14 cellular contexts compared by ENCODE assay signal in genomic region chr17:81641825-81642489, GRCh38. TPM values are rescaled to one million over a fixed set of nuclear protein-coding genes. Genes with fewer than 3 reads are reported as not detected.
A peak's percentile ranks its signal among the peaks of the same experiment; 100 is the strongest.
DNase-seq lines count a peak whose midpoint lies in the region; ATAC-seq, FAIRE-seq and TF ChIP-seq lines count a peak whose summit lies in the region.
"Had no signal": no experiment of that assay in that cellular context is flagged by ENCODE, and none has a peak within 500 bp of the region (broad histone marks: within the 10 kb centered on the region; RNA-seq: fewer than 3 reads in every experiment).

No MANE protein-coding gene starts in this region.

- no peak for FAIRE-seq in astrocyte (lab: Jason Lieb, UNC)

- H3K4me2 ChIP-seq in astrocyte (ENCODE audit: low read length) = peak overlapping the region; percentile 78

- no peaks in the 10 kb centered on the region for H3K79me2 ChIP-seq in astrocyte (ENCODE audit: insufficient read depth, low read length)

- H3K9ac ChIP-seq in astrocyte (ENCODE audit: low read length) = peak overlapping the region; percentile 58

- H3K27ac ChIP-seq in astrocyte (ENCODE audit: low read depth, low read length) = peak overlapping the region; percentile 70
- H3K27ac ChIP-seq: ovary had no signal

- H3K27ac Mint-ChIP-seq in astrocyte (ENCODE audit: unreplicated experiment) = no peak overlapping the region
- H3K27ac Mint-ChIP-seq in activated naive CD8-positive, alpha-beta T cell treated with anti-CD3 and anti-CD28 coated beads for 36 hours = no peak overlapping the region
- no peak overlapping the region for H3K27ac Mint-ChIP-seq in T-helper 17 cell

- no peaks in the 10 kb centered on the region for H3K36me3 ChIP-seq in astrocyte (ENCODE audit: insufficient read depth, low read length)
- H3K36me3 ChIP-seq: ovary had no signal

- peaks cover 3% of the 10 kb centered on the region for H3K27me3 ChIP-seq in astrocyte (ENCODE audit: insufficient read depth, low read length)
- H3K27me3 ChIP-seq: ovary had no signal

- H3K4me1 ChIP-seq in astrocyte (ENCODE audit: insufficient read depth, low read length) = peaks cover 10% of the 10 kb centered on the region

- peaks cover 2% of the 10 kb centered on the region for H3K36me3 Mint-ChIP-seq in astrocyte (ENCODE audit: low read depth, unreplicated experiment)
- no peaks in the 10 kb centered on the region for H3K36me3 Mint-ChIP-seq in activated naive CD8-positive, alpha-beta T cell treated with anti-CD3 and anti-CD28 coated beads for 36 hours
- H3K36me3 Mint-ChIP-seq in T-helper 17 cell (ENCODE audit: low read depth) = no peaks in the 10 kb centered on the region

- no peak overlapping the region for H3K4me3 Mint-ChIP-seq in astrocyte (ENCODE audit: unreplicated experiment)
- no peak overlapping the region for H3K4me3 Mint-ChIP-seq in activated naive CD8-positive, alpha-beta T cell treated with anti-CD3 and anti-CD28 coated beads for 36 hours
- H3K4me3 Mint-ChIP-seq in T-helper 17 cell = no peak overlapping the region

- H3K9me3 Mint-ChIP-seq in astrocyte (ENCODE audit: unreplicated experiment) = no peaks in the 10 kb centered on the region
- H3K9me3 Mint-ChIP-seq in activated naive CD8-positive, alpha-beta T cell treated with anti-CD3 and anti-CD28 coated beads for 36 hours = no peaks in the 10 kb centered on the region

- peak; percentile 23 for DNase-seq in AG09309 (ENCODE audit: low read depth)
- peak; percentile 79 for DNase-seq in HT1080 (ENCODE audit: low read depth)
- DNase-seq in astrocyte (ENCODE audit: low read depth) = peak; percentile 61
- DNase-seq in iris pigment epithelial cell (ENCODE audit: low read depth) = peak; percentile 73
- no peak for DNase-seq in NCI-H2107 (lab: John Stamatoyannopoulos, UW)
- no peak for DNase-seq in activated naive CD8-positive, alpha-beta T cell treated with anti-CD3 and anti-CD28 coated beads for 36 hours
- no peak for DNase-seq in iPS-NIHi11 (ENCODE audit: low spot score)
- DNase-seq in T-helper 17 cell = no peak
- DNase-seq: C1 segment of cervical spinal cord; left ventricle myocardium superior; NCI-H1436 treated with DMSO at 0.1 percent for 48 hours; NK-92 treated with Interleukin-12 subunit alpha and Interleukin-12 subunit beta, amount 100 ng/mL, for 24 hours; ovary; stimulated activated CD4-positive, alpha-beta T cell treated with anti-CD3 and anti-CD28 coated beads, Interleukin-4, amount 100 ng/mL, for 1 hour had no signal

- peaks cover 4% of the 10 kb centered on the region for H3K27me3 Mint-ChIP-seq in astrocyte (ENCODE audit: low read depth, unreplicated experiment)
- H3K27me3 Mint-ChIP-seq in activated naive CD8-positive, alpha-beta T cell treated with anti-CD3 and anti-CD28 coated beads for 36 hours = no peaks in the 10 kb centered on the region
- H3K27me3 Mint-ChIP-seq in T-helper 17 cell = no peaks in the 10 kb centered on the region

- no peak for ATAC-seq in T-helper 17 cell
- ATAC-seq: left ventricle myocardium superior had no signal

- TF ChIP-seq CTCF in AG09309 (IDR thresholded peaks at IDR 0.05; ENCODE audit: control insufficient read depth, insufficient read depth, low read depth, low read length, missing control alignments) (no peak), astrocyte (IDR thresholded peaks at IDR 0.05; ENCODE audit: insufficient read depth, low read depth, low read length) (no peak)

- peak overlapping the region; percentile 57 for H2AFZ ChIP-seq in astrocyte (ENCODE audit: low read depth, low read length)

- H3K9me3 ChIP-seq in astrocyte (ENCODE audit: insufficient read depth, low read depth, low read length) = no peaks in the 10 kb centered on the region
- no peaks in the 10 kb centered on the region for H3K9me3 ChIP-seq in T-helper 17 cell (ENCODE audit: control insufficient read depth, low read length, poor library complexity, severe bottlenecking)
- H3K9me3 ChIP-seq: ovary had no signal

- H4K20me1 ChIP-seq in astrocyte (ENCODE audit: insufficient read depth, low read length) = no peaks in the 10 kb centered on the region

- H3K4me3 ChIP-seq in AG09309 (ENCODE audit: control insufficient read depth, low read depth, low read length) (peak overlapping the region; percentile 2; the same call in 1 of the 2 replicates), astrocyte (ENCODE audit: insufficient read depth, low read depth, low read length) (no peak overlapping the region)
- H3K4me3 ChIP-seq: ovary had no signal

- H3K4me1 Mint-ChIP-seq in astrocyte (ENCODE audit: low read depth, unreplicated experiment) (peaks cover 5% of the 10 kb centered on the region), T-helper 17 cell (no peaks in the 10 kb centered on the region)
- peaks cover 3% of the 10 kb centered on the region for H3K4me1 Mint-ChIP-seq in activated naive CD8-positive, alpha-beta T cell treated with anti-CD3 and anti-CD28 coated beads for 36 hours

RNA-seq across cellular contexts. Expression of gene TSPAN10, which starts 5.0 kb away (rescaled TPM):
- 1.4 and 2.2 TPM in 2 replicates for total RNA-seq in HT1080 (2014; rRNA removed; shearing (Covaris generic))
- 4.8 and 5.0 TPM in 2 replicates for polyA plus RNA-seq in HT1080 (2015; cell fraction: cytosol; rRNA removed)
- 7.4 and 9.6 TPM in 2 replicates for polyA plus RNA-seq in HT1080 (2015; cell fraction: nucleus; rRNA removed)
- total RNA-seq in astrocyte = 2.7 and 3.2 TPM in 2 replicates
- total RNA-seq in activated naive CD8-positive, alpha-beta T cell treated with anti-CD3 and anti-CD28 coated beads for 36 hours = under 1 TPM; 0.19 to 0.26 TPM
- under 1 TPM in 1 of 2 donors, not detected in 1; 0.15 TPM for total RNA-seq in T-helper 17 cell
- total RNA-seq: left ventricle myocardium superior had no signal

RNA-seq across cellular contexts. Expression of gene NPLOC4, which starts 5.0 kb away (rescaled TPM):
- total RNA-seq in HT1080 (2014; rRNA removed; shearing (Covaris generic)) = 65.3 and 83.9 TPM in 2 replicates
- 61.2 and 61.7 TPM in 2 replicates for polyA plus RNA-seq in HT1080 (2015; cell fraction: cytosol; rRNA removed)
- polyA plus RNA-seq in HT1080 (2015; cell fraction: nucleus; rRNA removed) = 70.7 and 87.1 TPM in 2 replicates
- total RNA-seq in astrocyte (125 and 127 TPM in 2 replicates), T-helper 17 cell (10 to 100 TPM; 76.0 to 84.1 TPM)
- 100 to 1,000 TPM; 103 TPM for total RNA-seq in activated naive CD8-positive, alpha-beta T cell treated with anti-CD3 and anti-CD28 coated beads for 36 hours

RNA-seq across cellular contexts. Expression of gene PDE6G, which starts 14.4 kb away (rescaled TPM):
- total RNA-seq in HT1080 (2014; rRNA removed; shearing (Covaris generic)) = 0.10 and 0.35 TPM in 2 replicates
- 0.42 and 1.0 TPM in 2 replicates for polyA plus RNA-seq in HT1080 (2015; cell fraction: cytosol; rRNA removed)
- 1.1 TPM in 1 of 2 replicates, not detected in the other for polyA plus RNA-seq in HT1080 (2015; cell fraction: nucleus; rRNA removed)
- total RNA-seq in astrocyte = not detected in 2 replicates
- total RNA-seq in activated naive CD8-positive, alpha-beta T cell treated with anti-CD3 and anti-CD28 coated beads for 36 hours = 1 to 10 TPM; 8.6 to 9.1 TPM
- 1 to 10 TPM in 1 of 2 donors, under 1 TPM in 1; 0.50 to 2.2 TPM for total RNA-seq in T-helper 17 cell
- total RNA-seq: left ventricle myocardium superior had no signal

RNA-seq across cellular contexts. Expression of gene OXLD1, which starts 24.4 kb away (rescaled TPM):
- 63.5 and 66.8 TPM in 2 replicates for total RNA-seq in HT1080 (2014; rRNA removed; shearing (Covaris generic))
- polyA plus RNA-seq in HT1080 (2015; cell fraction: cytosol; rRNA removed) = 47.9 and 77.8 TPM in 2 replicates
- polyA plus RNA-seq in HT1080 (2015; cell fraction: nucleus; rRNA removed) = 61.0 and 72.8 TPM in 2 replicates
- 22.0 and 28.5 TPM in 2 replicates for total RNA-seq in astrocyte
- total RNA-seq in activated naive CD8-positive, alpha-beta T cell treated with anti-CD3 and anti-CD28 coated beads for 36 hours = 10 to 100 TPM; 53.0 to 56.1 TPM
- total RNA-seq in T-helper 17 cell = 10 to 100 TPM; 32.8 to 34.4 TPM

RNA-seq across cellular contexts. Expression of gene CCDC137, which starts 24.6 kb away (rescaled TPM):
- 47.3 and 60.3 TPM in 2 replicates for total RNA-seq in HT1080 (2014; rRNA removed; shearing (Covaris generic))
- polyA plus RNA-seq in HT1080 (2015; cell fraction: cytosol; rRNA removed) = 17.0 and 18.4 TPM in 2 replicates
- polyA plus RNA-seq in HT1080 (2015; cell fraction: nucleus; rRNA removed) = 16.2 and 24.9 TPM in 2 replicates
- total RNA-seq in astrocyte (25.2 and 29.4 TPM in 2 replicates), T-helper 17 cell (10 to 100 TPM; 15.0 to 18.4 TPM)
- 10 to 100 TPM; 54.8 to 63.3 TPM for total RNA-seq in activated naive CD8-positive, alpha-beta T cell treated with anti-CD3 and anti-CD28 coated beads for 36 hours

Comparison
In these comparisons a context has a peak if more than half of its experiments do, and no peak if none do; other contexts are left out.
1. DNase-seq: peak in AG09309 (single experiment), HT1080 (single experiment), astrocyte (single experiment) and iris pigment epithelial cell (single experiment); none in NCI-H2107 (single experiment), activated naive CD8-positive, alpha-beta T cell treated with anti-CD3 and anti-CD28 coated beads for 36 hours (single experiment), iPS-NIHi11 (single experiment) and T-helper 17 cell (0 of 3).